14 cellular contexts compared by ENCODE assay signal in genomic region chr2:120856421-120856862, GRCh38.
A peak's percentile ranks its signal among the peaks of the same experiment; 100 is the strongest.
DNase-seq lines count a peak whose midpoint lies in the region; ATAC-seq and TF ChIP-seq lines count a peak whose summit lies in the region.
"Had no signal": no experiment of that assay in that cellular context is flagged by ENCODE, and none has a peak within 500 bp of the region (broad histone marks: within the 10 kb centered on the region; RNA-seq: fewer than 3 reads in every experiment).

No MANE protein-coding gene starts in this region.

- H3K36me3 ChIP-seq in esophagus muscularis mucosa (no peaks in the 10 kb centered on the region), WERI-Rb-1 (no peaks in the 10 kb centered on the region)
- H3K36me3 ChIP-seq: vagina had no signal

- TF ChIP-seq POLR2A in esophagus muscularis mucosa (IDR thresholded peaks at IDR 0.05; ENCODE audit: low read depth) = no peak

- H3K4me3 ChIP-seq in AG04450 (ENCODE audit: low read depth, low read length) (no peak overlapping the region), esophagus muscularis mucosa (no peak overlapping the region), WERI-Rb-1 (ENCODE audit: low read depth, low read length) (no peak overlapping the region)
- H3K4me3 ChIP-seq: GM12878, vagina had no signal

- H3K27me3 ChIP-seq in AG04450 (ENCODE audit: control insufficient read depth, insufficient read depth, low read length) (no peaks in the 10 kb centered on the region), esophagus muscularis mucosa (no peaks in the 10 kb centered on the region), WERI-Rb-1 (ENCODE audit: insufficient read depth, low read depth, severe bottlenecking) (no peaks in the 10 kb centered on the region)
- H3K27me3 ChIP-seq: vagina had no signal

- no peaks in the 10 kb centered on the region for H3K9me3 ChIP-seq in AG04450 (ENCODE audit: control insufficient read depth, insufficient read depth, low read length)
- no peaks in the 10 kb centered on the region for H3K9me3 ChIP-seq in esophagus muscularis mucosa
- no peaks in the 10 kb centered on the region for H3K9me3 ChIP-seq in WERI-Rb-1 (ENCODE audit: severe bottlenecking)
- H3K9me3 ChIP-seq: vagina had no signal

- no peak for TF ChIP-seq EP300 in esophagus muscularis mucosa (IDR thresholded peaks at IDR 0.05)

- no peak overlapping the region for H3K27ac Mint-ChIP-seq in stimulated activated effector memory CD8-positive, alpha-beta T cell treated with anti-CD3 and anti-CD28 coated beads, Interleukin-12 subunit alpha, Interleukin-12 subunit beta, amount 100 ng/mL, for 72 hours
- H3K27ac Mint-ChIP-seq: CD4-positive, CD25-positive, alpha-beta regulatory T cell had no signal

- H3K27ac ChIP-seq in AG04450 (ENCODE audit: low read depth, low read length) (no peak overlapping the region), esophagus muscularis mucosa (replicated peaks in 1 of 4) (peak overlapping the region in 1 of 4 donors; percentile 22), WERI-Rb-1 (no peak overlapping the region)
- H3K27ac ChIP-seq: parathyroid adenoma, vagina had no signal

- TF ChIP-seq CTCF in AG04450 (IDR thresholded peaks at IDR 0.05; ENCODE audit: low read depth, low read length) (peak; percentile 57), esophagus muscularis mucosa (IDR thresholded peaks at IDR 0.05) (peak; percentile 15 to 50 (median 27)), WERI-Rb-1 (IDR thresholded peaks at IDR 0.05; ENCODE audit: low read depth, low read length) (no peak; the same call in 1 of the 2 replicates)

- ATAC-seq in stimulated activated effector memory CD8-positive, alpha-beta T cell treated with anti-CD3 and anti-CD28 coated beads, Interleukin-12 subunit alpha, Interleukin-12 subunit beta, amount 100 ng/mL, for 72 hours = no peak
- no peak for ATAC-seq in HG03095 (IDR thresholded peaks at IDR 0.05; ENCODE audit: unreplicated experiment)
- ATAC-seq: GM12878 had no signal

- no peaks in the 10 kb centered on the region for H3K36me3 Mint-ChIP-seq in stimulated activated effector memory CD8-positive, alpha-beta T cell treated with anti-CD3 and anti-CD28 coated beads, Interleukin-12 subunit alpha, Interleukin-12 subunit beta, amount 100 ng/mL, for 72 hours
- H3K36me3 Mint-ChIP-seq: CD4-positive, CD25-positive, alpha-beta regulatory T cell had no signal

- WGBS in esophagus muscularis mucosa = 63% methylated on average over 5 of the region's 13 CpGs

- H3K4me1 Mint-ChIP-seq in stimulated activated effector memory CD8-positive, alpha-beta T cell treated with anti-CD3 and anti-CD28 coated beads, Interleukin-12 subunit alpha, Interleukin-12 subunit beta, amount 100 ng/mL, for 72 hours = no peaks in the 10 kb centered on the region
- H3K4me1 Mint-ChIP-seq: CD4-positive, CD25-positive, alpha-beta regulatory T cell had no signal

- CTCF ChIA-PET in AG04450 (lab: Charles Lee) = interaction anchor here (0.6 to 2.0 kb wide), 5 partner anchors 11 to 221 kb away, joined by 3 to 10 read pairs (median 4); no protein-coding TSS in a partner anchor

- peaks cover 0 to 31% (median 13%) of the 10 kb centered on the region in 4 donors for H3K4me1 ChIP-seq in esophagus muscularis mucosa
- H3K4me1 ChIP-seq: parathyroid adenoma had no signal

- H3K9me3 Mint-ChIP-seq in stimulated activated effector memory CD8-positive, alpha-beta T cell treated with anti-CD3 and anti-CD28 coated beads, Interleukin-12 subunit alpha, Interleukin-12 subunit beta, amount 100 ng/mL, for 72 hours = no peaks in the 10 kb centered on the region

- H3K4me3 Mint-ChIP-seq in stimulated activated effector memory CD8-positive, alpha-beta T cell treated with anti-CD3 and anti-CD28 coated beads, Interleukin-12 subunit alpha, Interleukin-12 subunit beta, amount 100 ng/mL, for 72 hours = no peak overlapping the region
- H3K4me3 Mint-ChIP-seq: CD4-positive, CD25-positive, alpha-beta regulatory T cell had no signal

- intact Hi-C loops in esophagus muscularis mucosa (cut with DNase I) = no loop called here

- DNase-seq in AG04450 (ENCODE audit: low read depth, low spot score) = no peak
- peak; percentile 13 for DNase-seq in HT-29 (ENCODE audit: low spot score)
- no peak for DNase-seq in esophagus muscularis mucosa (ENCODE audit: extremely low spot score)
- peak; percentile 18 for DNase-seq in myocyte (ENCODE audit: low read depth)
- no peak for DNase-seq in WERI-Rb-1
- DNase-seq in COLO829 (ENCODE audit: low spot score) = no peak
- no peak for DNase-seq in stimulated activated effector memory CD8-positive, alpha-beta T cell treated with anti-CD3 and anti-CD28 coated beads, Interleukin-12 subunit alpha, Interleukin-12 subunit beta, amount 100 ng/mL, for 72 hours (ENCODE audit: low spot score in 2 of 2)
- DNase-seq: CD4-positive, CD25-positive, alpha-beta regulatory T cell; hypothalamus; T-helper 1 cell had no signal

- POLR2A ChIA-PET in AG04450 (lab: Yijun Ruan, JAX) = no interaction called here

Comparison
In these comparisons a context has a peak if more than half of its experiments do, and no peak if none do; other contexts are left out.
1. DNase-seq: peak in HT-29 (single experiment) and myocyte (single experiment); none in AG04450 (single experiment), esophagus muscularis mucosa (single experiment), WERI-Rb-1 (single experiment), COLO829 (single experiment) and stimulated activated effector memory CD8-positive, alpha-beta T cell treated with anti-CD3 and anti-CD28 coated beads, Interleukin-12 subunit alpha, Interleukin-12 subunit beta, amount 100 ng/mL, for 72 hours (0 of 2).